Comparison of ENCODE assay signal across 8 cellular contexts in the genomic region with DNA sequence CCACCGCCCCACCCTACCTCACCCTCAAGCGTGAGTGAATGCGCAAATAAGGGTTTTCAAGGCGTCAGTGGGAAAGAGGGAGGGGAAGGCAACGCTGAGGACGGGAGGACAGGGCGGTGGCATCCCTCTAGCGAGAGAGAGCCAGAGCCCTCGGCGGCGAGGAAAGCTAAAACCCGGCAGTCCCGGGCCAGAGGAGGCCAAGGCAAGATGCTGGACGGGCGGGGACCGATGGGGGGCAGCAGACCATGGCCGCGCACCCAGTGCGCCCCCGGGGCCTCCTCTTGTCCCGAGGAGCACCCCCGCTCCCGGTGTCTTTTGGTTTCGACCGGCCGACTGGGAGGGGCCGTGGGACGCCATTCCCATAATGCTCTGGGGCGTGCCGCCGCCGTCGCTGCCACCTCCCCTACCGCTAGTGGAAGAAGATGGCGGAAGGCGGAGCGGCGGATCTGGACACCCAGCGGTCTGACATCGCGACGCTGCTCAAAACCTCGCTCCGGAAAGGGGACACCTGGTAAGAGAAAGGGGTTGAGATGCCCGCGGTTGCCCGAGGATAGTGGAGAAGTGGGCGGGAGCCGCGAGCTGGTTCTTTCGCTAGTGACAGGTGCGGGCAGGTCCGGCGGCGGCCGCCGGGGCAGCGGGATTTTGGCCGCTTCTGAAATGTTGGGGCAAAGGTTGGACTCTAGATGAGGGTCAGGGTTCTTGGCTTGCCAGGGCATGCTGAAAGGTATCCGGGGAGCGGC. TPM values are rescaled to one million over a fixed set of nuclear protein-coding genes. Genes with fewer than 3 reads are reported as not detected.
DNase-seq lines count a peak whose midpoint lies in the region; ATAC-seq and TF ChIP-seq lines count a peak whose summit lies in the region.

Gene USP15, plus strand, starts transcription at position 412 of the 740 bp plus-strand sequence. Its CDS starts 11 bp downstream, at position 423.

- CTCF ChIA-PET in activated CD4-positive, alpha-beta memory T cell treated with anti-CD3 and anti-CD28 coated beads, Interleukin-2, amount 10 ng/mL, durations not matched to agents 7 days and 5 days (lab: Charles Lee) = interaction anchor here (0.9 to 1.8 kb wide), 8 partner anchors 9 to 381 kb away, joined by 3 to 17 read pairs (median 3); no protein-coding TSS in a partner anchor

- no peaks in the 10 kb centered on the region for H3K36me3 ChIP-seq in duodenal mucosa (ENCODE audit: control insufficient read depth in 1 of 2, insufficient read depth in 2 of 2, low read length in 2 of 2)

- intact Hi-C loops in lower leg skin (cut with DNase I; ENCODE audit: low total_unique reads) = no loop called here

- TF ChIP-seq CTCF in lower leg skin (IDR thresholded peaks at IDR 0.05) = peak in 1 of 3 donors; percentile 74

- POLR2A ChIA-PET in activated CD4-positive, alpha-beta memory T cell treated with anti-CD3 and anti-CD28 coated beads, Interleukin-2, amount 10 ng/mL, durations not matched to agents 7 days and 5 days (lab: Charles Lee) = interaction anchor here (0.9 to 2.6 kb wide), 17 partner anchors 8 to 346 kb away, joined by 3 to 38 read pairs (median 4); partner anchors contain the start of gene MON2

- peak in 1 of 2 donors; percentile 49 for TF ChIP-seq POLR2A in lower leg skin (IDR thresholded peaks at IDR 0.05)

- H3K27me3 ChIP-seq in duodenal mucosa (ENCODE audit: control insufficient read depth in 1 of 2, insufficient read depth in 2 of 2, low read length in 2 of 2) = no peaks in the 10 kb centered on the region

- H3K36me3 Mint-ChIP-seq in activated CD4-positive, alpha-beta memory T cell treated with anti-CD3 and anti-CD28 coated beads, Interleukin-2, amount 10 ng/mL, durations not matched to agents 7 days and 5 days (ENCODE audit: low read depth) = peaks cover 46% of the 10 kb centered on the region

- peaks cover 15 to 27% of the 10 kb centered on the region in 2 donors for H3K4me1 ChIP-seq in duodenal mucosa (ENCODE audit: control insufficient read depth in 1 of 2, insufficient read depth in 2 of 2, low read length in 2 of 2)

- H3K4me1 Mint-ChIP-seq in activated CD4-positive, alpha-beta memory T cell treated with anti-CD3 and anti-CD28 coated beads, Interleukin-2, amount 10 ng/mL, durations not matched to agents 7 days and 5 days = peaks cover 49% of the 10 kb centered on the region

- H3K9me3 ChIP-seq in duodenal mucosa (ENCODE audit: control insufficient read depth in 1 of 2, low read length in 2 of 2) = no peaks in the 10 kb centered on the region

- H3K4me3 ChIP-seq in duodenal mucosa (ENCODE audit: low read depth in 1 of 2, low read length in 2 of 2) = peak within 1 kb of the TSS; percentile 94 to 96
- peak within 1 kb of the TSS; percentile 98 for H3K4me3 ChIP-seq in lower leg skin (ENCODE audit: low read depth, poor library complexity, severe bottlenecking)

- no peaks in the 10 kb centered on the region for H3K27me3 Mint-ChIP-seq in activated CD4-positive, alpha-beta memory T cell treated with anti-CD3 and anti-CD28 coated beads, Interleukin-2, amount 10 ng/mL, durations not matched to agents 7 days and 5 days

- DNase-seq in CD1c-positive myeloid dendritic cell (ENCODE audit: extremely low spot score) (peak; percentile 98), NCI-H748 treated with DMSO at 0.1 percent for 48 hours (lab: John Stamatoyannopoulos, UW) (peak; percentile 81), lower leg skin (ENCODE audit: low spot score in 2 of 2) (peak; percentile 94 to 99)
- DNase-seq in activated CD4-positive, alpha-beta memory T cell treated with anti-CD3 and anti-CD28 coated beads, Interleukin-2, amount 10 ng/mL, durations not matched to agents 7 days and 5 days = peak; percentile 96
- peak; percentile 93 to 94 for DNase-seq in stimulated activated CD4-positive, alpha-beta T cell treated with anti-CD3 and anti-CD28 coated beads, Interleukin-4, amount 100 ng/mL, for 48 hours (ENCODE audit: low read depth in 2 of 2)

- WGBS in lower leg skin, 2 donors = 0% methylated on average over 36 to 46 of the region's 61 CpGs

- peak within 1 kb of the TSS; percentile 95 for H3K4me3 Mint-ChIP-seq in activated CD4-positive, alpha-beta memory T cell treated with anti-CD3 and anti-CD28 coated beads, Interleukin-2, amount 10 ng/mL, durations not matched to agents 7 days and 5 days

- H3K9me3 Mint-ChIP-seq in activated CD4-positive, alpha-beta memory T cell treated with anti-CD3 and anti-CD28 coated beads, Interleukin-2, amount 10 ng/mL, durations not matched to agents 7 days and 5 days = no peaks in the 10 kb centered on the region

- peak within 1 kb of the TSS; percentile 91 to 95 for H3K9ac ChIP-seq in duodenal mucosa (ENCODE audit: low read depth in 1 of 2, low read length in 2 of 2)

- peak within 1 kb of the TSS; percentile 100 for H3K27ac Mint-ChIP-seq in activated CD4-positive, alpha-beta memory T cell treated with anti-CD3 and anti-CD28 coated beads, Interleukin-2, amount 10 ng/mL, durations not matched to agents 7 days and 5 days

- peak within 1 kb of the TSS; percentile 91 for H3K27ac ChIP-seq in duodenal mucosa (ENCODE audit: low read depth, low read length)

- ATAC-seq in GM19372 (IDR thresholded peaks at IDR 0.05; ENCODE audit: low read depth, unreplicated experiment) (peak; percentile 75), HG03558 (IDR thresholded peaks at IDR 0.05; ENCODE audit: extremely low read depth, unreplicated experiment) (peak; percentile 55)

RNA-seq across cellular contexts. Expression of gene USP15, which starts in this region (rescaled TPM):
- total RNA-seq in activated CD4-positive, alpha-beta memory T cell treated with anti-CD3 and anti-CD28 coated beads, Interleukin-2, amount 10 ng/mL, durations not matched to agents 7 days and 5 days = 100 to 1,000 TPM; 134 to 161 TPM
- total RNA-seq in lower leg skin = 10 to 100 TPM; 55.8 to 90.8 (median 67.2) TPM

Comparison
In these comparisons a context has a peak if more than half of its experiments do, and no peak if none do; other contexts are left out.
1. Peak in every context shown above with its lines: DNase-seq, ATAC-seq, H3K4me3 ChIP-seq and H3K27ac ChIP-seq.